ENCODE assay signal across 21 cellular contexts in the genomic region with DNA sequence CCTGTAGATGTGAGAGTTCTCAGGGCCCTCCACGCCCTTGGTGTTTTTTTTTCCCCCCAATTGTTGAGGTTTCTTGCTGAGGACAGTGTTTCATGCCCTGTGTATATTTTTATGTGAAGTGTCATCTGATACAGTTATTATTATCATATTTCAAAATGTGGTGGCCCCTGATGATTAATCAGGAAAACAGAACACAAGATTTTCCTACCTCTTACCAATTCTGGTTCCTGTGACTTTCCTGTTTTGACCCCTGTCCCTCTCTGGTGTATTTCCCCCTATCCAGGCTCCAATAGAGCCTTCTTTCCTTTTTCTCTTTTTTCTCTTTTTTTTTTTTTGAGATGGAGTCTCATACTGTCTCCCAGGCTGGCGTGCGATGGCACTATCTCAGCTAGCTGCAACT. TPM values are rescaled to one million over a fixed set of nuclear protein-coding genes. Genes with fewer than 3 reads are reported as not detected.
"Had no signal": no experiment of that assay in that cellular context is flagged by ENCODE, and none has a peak within 500 bp of the region (broad histone marks: within the 10 kb centered on the region; RNA-seq: fewer than 3 reads in every experiment).

No MANE protein-coding gene starts in this region.

- H3K9me3 ChIP-seq: SJSA1 had no signal

- DNase-seq: KBM-7, MG63, NCI-H1092, NCI-H1105 treated with DMSO at 0.1 percent for 48 hours, NCI-H1436, NCI-H187, NCI-H2029, NCI-H2081 treated with DMSO at 0.1 percent for 48 hours, NCI-H2171, NCI-H226, NCI-H446, NCI-H510A, NCI-H524 treated with DMSO at 0.1 percent for 48 hours, NCI-H69, NCI-H774, Right ventricle myocardium superior, RPMI8226, SIG-M5 had no signal

- H3K27ac ChIP-seq: HL-60, SJSA1, SK-N-MC had no signal

- H3K36me3 ChIP-seq: SJSA1 had no signal

- H3K4me3 ChIP-seq: MG63, SJSA1, SK-N-MC had no signal

- H3K27me3 ChIP-seq: MG63, SJSA1 had no signal

RNA-seq across cellular contexts. Expression of a gene that starts 0.6 kb away (rescaled TPM):
- total RNA-seq: Right ventricle myocardium superior, SJSA1 had no signal

RNA-seq across cellular contexts. Expression of a gene that starts 24.6 kb away (rescaled TPM):
- total RNA-seq: Right ventricle myocardium superior, SJSA1 had no signal
